ENCODE assay signal across 1 cellular context in the genomic region with DNA sequence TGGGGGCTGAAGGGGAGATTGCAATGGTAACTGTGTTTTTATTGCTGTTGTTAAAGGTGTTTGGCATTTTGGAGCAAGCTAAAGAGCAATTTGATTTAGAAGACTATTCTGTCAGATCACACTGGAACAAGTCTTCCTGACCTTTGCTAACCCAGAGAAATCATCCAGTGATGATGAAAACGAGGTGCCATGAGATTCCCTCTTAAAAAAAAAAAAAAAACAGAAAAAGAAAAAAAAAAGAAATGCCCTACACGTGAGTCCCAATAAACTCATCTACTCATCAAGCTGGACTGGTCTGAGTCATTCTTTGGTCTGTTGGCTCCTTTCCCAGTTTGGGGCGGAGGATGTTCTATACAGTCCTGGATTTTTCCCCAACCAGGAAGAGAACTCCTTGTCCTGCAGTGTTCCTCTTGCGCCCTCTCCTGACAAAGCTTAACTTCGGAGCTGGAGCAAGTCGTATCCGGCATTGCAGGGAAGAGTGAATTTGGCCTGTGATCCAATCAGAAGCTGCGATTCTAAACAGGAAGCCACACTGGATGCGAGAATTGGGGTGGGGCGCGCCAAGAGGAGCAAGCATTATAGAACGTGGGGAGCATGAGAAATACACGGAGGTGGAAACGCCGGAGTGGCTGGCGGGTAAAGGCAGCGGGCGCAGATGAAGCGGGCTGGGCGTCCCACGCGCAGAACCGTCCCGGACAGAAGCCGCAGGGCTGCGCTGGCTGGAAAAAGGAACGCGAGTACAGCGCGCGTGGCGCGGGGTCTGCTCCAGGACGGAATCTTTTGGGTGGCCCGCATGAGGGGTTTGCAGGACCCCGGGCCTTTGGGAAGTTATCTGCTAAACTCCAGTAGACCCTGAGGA.
TF ChIP-seq lines count a peak whose summit lies in the region.

No MANE protein-coding gene starts in this region.

TF ChIP-seq in K562, 482 proteins besides CTCF, POLR2A, EP300 and RAD21 (continued from another document and continues in another):
- TF ChIP-seq, protein P1, sequence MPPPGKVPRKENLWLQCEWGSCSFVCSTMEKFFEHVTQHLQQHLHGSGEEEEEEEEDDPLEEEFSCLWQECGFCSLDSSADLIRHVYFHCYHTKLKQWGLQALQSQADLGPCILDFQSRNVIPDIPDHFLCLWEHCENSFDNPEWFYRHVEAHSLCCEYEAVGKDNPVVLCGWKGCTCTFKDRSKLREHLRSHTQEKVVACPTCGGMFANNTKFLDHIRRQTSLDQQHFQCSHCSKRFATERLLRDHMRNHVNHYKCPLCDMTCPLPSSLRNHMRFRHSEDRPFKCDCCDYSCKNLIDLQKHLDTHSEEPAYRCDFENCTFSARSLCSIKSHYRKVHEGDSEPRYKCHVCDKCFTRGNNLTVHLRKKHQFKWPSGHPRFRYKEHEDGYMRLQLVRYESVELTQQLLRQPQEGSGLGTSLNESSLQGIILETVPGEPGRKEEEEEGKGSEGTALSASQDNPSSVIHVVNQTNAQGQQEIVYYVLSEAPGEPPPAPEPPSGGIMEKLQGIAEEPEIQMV (tag; conservative IDR thresholded peaks at IDR 0.05; ENCODE audit: low read depth), result peak; percentile 73
- TF ChIP-seq SRSF3 (IDR thresholded peaks at IDR 0.05; ENCODE audit: insufficient read depth, low read length) (no peak), TAF9B (IDR thresholded peaks at IDR 0.05; ENCODE audit: partially characterized antibody) (peak; percentile 67), TBP (optimal IDR thresholded peaks at IDR 0.05; ENCODE audit: low read depth, low read length) (peak; percentile 55), DNMT1 (IDR thresholded peaks at IDR 0.05) (no peak), RB1 (IDR thresholded peaks at IDR 0.05; ENCODE audit: low read depth) (peak; percentile 70), NFATC3 (IDR thresholded peaks at IDR 0.05) (no peak), SIX5 (IDR thresholded peaks at IDR 0.05; ENCODE audit: borderline replicate concordance in 1 of 2, insufficient read depth in 1 of 2, low read depth in 1 of 2, low read length in 2 of 2) (no peak), EHMT2 (IDR thresholded peaks at IDR 0.05) (peak; percentile 92), PTBP1 (IDR thresholded peaks at IDR 0.05; ENCODE audit: low read depth, low read length) (no peak), RBFOX2 (IDR thresholded peaks at IDR 0.05; ENCODE audit: low read depth, low read length) (peak; percentile 69), CBX3 (IDR thresholded peaks at IDR 0.05; ENCODE audit: borderline replicate concordance in 1 of 2, low read length in 2 of 2) (0 out of 3 replicates have a peak, but pooled peaks of 1 of the 2 experiments have one; percentile 18), RUNX1 (IDR thresholded peaks at IDR 0.05; ENCODE audit: low read depth) (no peak; the same call in 1 of the 2 replicates), KLF16 (IDR thresholded peaks at IDR 0.05) (peak; percentile 51; the same call in 1 of the 2 replicates), MTA3 (IDR thresholded peaks at IDR 0.05; ENCODE audit: borderline replicate concordance) (peak; percentile 32; the same call in 1 of the 2 replicates), DPF2 (IDR thresholded peaks at IDR 0.05) (peak; percentile 95), EWSR1 (IDR thresholded peaks at IDR 0.05; ENCODE audit: borderline replicate concordance, low read depth, partially characterized antibody) (no peak), NBN (IDR thresholded peaks at IDR 0.05; ENCODE audit: low read depth) (peak; percentile 82), SMARCB1 (IDR thresholded peaks at IDR 0.05; ENCODE audit: insufficient read length, low read depth) (no peak), ZNF384 (IDR thresholded peaks at IDR 0.05; ENCODE audit: low read depth, low read length) (peak; percentile 99), LEF1 (IDR thresholded peaks at IDR 0.05) (peak; percentile 35; the same call in 1 of the 2 replicates), KDM1A (IDR thresholded peaks at IDR 0.05) (peak; percentile 52 to 66; a peak in 2 of 4 replicates), CEBPG (CRISPR knock-in tag; IDR thresholded peaks at IDR 0.05) (peak; percentile 43; the same call in 1 of the 2 replicates), CEBPG (tag; conservative IDR thresholded peaks at IDR 0.05 in 1 of 2, IDR thresholded peaks at IDR 0.05 in 1 of 2) (0 out of 4 replicates have a peak, but pooled peaks of 1 of the 2 experiments have one; percentile 2), FOXK2 (conservative IDR thresholded peaks at IDR 0.05 in 1 of 2, IDR thresholded peaks at IDR 0.05 in 1 of 2; ENCODE audit: low read depth in 2 of 2) (peak in 1 of 2 experiments; percentile 45; a peak in 1 of 4 replicates), GABPA (tag; conservative IDR thresholded peaks at IDR 0.05; ENCODE audit: low read depth) (peak; percentile 65), ELF2 (CRISPR knock-in tag; IDR thresholded peaks at IDR 0.05) (peak; percentile 70; the same call in 1 of the 2 replicates), SP1 (CRISPR knock-in tag; IDR thresholded peaks at IDR 0.05) (peak; percentile 79)
- TF ChIP-seq, protein P2, sequence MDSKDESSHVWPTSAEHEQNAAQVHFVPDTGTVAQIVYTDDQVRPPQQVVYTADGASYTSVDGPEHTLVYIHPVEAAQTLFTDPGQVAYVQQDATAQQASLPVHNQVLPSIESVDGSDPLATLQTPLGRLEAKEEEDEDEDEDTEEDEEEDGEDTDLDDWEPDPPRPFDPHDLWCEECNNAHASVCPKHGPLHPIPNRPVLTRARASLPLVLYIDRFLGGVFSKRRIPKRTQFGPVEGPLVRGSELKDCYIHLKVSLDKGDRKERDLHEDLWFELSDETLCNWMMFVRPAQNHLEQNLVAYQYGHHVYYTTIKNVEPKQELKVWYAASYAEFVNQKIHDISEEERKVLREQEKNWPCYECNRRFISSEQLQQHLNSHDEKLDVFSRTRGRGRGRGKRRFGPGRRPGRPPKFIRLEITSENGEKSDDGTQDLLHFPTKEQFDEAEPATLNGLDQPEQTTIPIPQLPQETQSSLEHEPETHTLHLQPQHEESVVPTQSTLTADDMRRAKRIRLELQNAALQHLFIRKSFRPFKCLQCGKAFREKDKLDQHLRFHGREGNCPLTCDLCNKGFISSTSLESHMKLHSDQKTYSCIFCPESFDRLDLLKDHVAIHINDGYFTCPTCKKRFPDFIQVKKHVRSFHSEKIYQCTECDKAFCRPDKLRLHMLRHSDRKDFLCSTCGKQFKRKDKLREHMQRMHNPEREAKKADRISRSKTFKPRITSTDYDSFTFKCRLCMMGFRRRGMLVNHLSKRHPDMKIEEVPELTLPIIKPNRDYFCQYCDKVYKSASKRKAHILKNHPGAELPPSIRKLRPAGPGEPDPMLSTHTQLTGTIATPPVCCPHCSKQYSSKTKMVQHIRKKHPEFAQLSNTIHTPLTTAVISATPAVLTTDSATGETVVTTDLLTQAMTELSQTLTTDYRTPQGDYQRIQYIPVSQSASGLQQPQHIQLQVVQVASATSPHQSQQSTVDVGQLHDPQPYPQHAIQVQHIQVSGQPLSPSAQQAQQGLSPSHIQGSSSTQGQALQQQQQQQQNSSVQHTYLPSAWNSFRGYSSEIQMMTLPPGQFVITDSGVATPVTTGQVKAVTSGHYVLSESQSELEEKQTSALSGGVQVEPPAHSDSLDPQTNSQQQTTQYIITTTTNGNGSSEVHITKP (IDR thresholded peaks at IDR 0.05; ENCODE audit: partially characterized antibody), result no peak
- TF ChIP-seq, protein P3, sequence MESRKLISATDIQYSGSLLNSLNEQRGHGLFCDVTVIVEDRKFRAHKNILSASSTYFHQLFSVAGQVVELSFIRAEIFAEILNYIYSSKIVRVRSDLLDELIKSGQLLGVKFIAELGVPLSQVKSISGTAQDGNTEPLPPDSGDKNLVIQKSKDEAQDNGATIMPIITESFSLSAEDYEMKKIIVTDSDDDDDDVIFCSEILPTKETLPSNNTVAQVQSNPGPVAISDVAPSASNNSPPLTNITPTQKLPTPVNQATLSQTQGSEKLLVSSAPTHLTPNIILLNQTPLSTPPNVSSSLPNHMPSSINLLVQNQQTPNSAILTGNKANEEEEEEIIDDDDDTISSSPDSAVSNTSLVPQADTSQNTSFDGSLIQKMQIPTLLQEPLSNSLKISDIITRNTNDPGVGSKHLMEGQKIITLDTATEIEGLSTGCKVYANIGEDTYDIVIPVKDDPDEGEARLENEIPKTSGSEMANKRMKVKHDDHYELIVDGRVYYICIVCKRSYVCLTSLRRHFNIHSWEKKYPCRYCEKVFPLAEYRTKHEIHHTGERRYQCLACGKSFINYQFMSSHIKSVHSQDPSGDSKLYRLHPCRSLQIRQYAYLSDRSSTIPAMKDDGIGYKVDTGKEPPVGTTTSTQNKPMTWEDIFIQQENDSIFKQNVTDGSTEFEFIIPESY (CRISPR knock-in tag; IDR thresholded peaks at IDR 0.05), result 0 out of 2 replicates have a peak, but pooled peaks have one; percentile 18
- TF ChIP-seq, protein P4, sequence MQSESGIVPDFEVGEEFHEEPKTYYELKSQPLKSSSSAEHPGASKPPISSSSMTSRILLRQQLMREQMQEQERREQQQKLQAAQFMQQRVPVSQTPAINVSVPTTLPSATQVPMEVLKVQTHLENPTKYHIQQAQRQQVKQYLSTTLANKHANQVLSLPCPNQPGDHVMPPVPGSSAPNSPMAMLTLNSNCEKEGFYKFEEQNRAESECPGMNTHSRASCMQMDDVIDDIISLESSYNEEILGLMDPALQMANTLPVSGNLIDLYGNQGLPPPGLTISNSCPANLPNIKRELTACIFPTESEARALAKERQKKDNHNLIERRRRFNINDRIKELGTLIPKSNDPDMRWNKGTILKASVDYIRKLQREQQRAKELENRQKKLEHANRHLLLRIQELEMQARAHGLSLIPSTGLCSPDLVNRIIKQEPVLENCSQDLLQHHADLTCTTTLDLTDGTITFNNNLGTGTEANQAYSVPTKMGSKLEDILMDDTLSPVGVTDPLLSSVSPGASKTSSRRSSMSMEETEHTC (IDR thresholded peaks at IDR 0.05), result no peak
- TF ChIP-seq, protein P5, sequence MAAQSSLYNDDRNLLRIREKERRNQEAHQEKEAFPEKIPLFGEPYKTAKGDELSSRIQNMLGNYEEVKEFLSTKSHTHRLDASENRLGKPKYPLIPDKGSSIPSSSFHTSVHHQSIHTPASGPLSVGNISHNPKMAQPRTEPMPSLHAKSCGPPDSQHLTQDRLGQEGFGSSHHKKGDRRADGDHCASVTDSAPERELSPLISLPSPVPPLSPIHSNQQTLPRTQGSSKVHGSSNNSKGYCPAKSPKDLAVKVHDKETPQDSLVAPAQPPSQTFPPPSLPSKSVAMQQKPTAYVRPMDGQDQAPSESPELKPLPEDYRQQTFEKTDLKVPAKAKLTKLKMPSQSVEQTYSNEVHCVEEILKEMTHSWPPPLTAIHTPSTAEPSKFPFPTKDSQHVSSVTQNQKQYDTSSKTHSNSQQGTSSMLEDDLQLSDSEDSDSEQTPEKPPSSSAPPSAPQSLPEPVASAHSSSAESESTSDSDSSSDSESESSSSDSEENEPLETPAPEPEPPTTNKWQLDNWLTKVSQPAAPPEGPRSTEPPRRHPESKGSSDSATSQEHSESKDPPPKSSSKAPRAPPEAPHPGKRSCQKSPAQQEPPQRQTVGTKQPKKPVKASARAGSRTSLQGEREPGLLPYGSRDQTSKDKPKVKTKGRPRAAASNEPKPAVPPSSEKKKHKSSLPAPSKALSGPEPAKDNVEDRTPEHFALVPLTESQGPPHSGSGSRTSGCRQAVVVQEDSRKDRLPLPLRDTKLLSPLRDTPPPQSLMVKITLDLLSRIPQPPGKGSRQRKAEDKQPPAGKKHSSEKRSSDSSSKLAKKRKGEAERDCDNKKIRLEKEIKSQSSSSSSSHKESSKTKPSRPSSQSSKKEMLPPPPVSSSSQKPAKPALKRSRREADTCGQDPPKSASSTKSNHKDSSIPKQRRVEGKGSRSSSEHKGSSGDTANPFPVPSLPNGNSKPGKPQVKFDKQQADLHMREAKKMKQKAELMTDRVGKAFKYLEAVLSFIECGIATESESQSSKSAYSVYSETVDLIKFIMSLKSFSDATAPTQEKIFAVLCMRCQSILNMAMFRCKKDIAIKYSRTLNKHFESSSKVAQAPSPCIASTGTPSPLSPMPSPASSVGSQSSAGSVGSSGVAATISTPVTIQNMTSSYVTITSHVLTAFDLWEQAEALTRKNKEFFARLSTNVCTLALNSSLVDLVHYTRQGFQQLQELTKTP (IDR thresholded peaks at IDR 0.05; ENCODE audit: low read depth in 1 of 2, partially characterized antibody in 2 of 2), result peak in 1 of 2 experiments; percentile 52
- TF ChIP-seq, protein P6, sequence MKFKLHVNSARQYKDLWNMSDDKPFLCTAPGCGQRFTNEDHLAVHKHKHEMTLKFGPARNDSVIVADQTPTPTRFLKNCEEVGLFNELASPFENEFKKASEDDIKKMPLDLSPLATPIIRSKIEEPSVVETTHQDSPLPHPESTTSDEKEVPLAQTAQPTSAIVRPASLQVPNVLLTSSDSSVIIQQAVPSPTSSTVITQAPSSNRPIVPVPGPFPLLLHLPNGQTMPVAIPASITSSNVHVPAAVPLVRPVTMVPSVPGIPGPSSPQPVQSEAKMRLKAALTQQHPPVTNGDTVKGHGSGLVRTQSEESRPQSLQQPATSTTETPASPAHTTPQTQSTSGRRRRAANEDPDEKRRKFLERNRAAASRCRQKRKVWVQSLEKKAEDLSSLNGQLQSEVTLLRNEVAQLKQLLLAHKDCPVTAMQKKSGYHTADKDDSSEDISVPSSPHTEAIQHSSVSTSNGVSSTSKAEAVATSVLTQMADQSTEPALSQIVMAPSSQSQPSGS (CRISPR knock-in tag; IDR thresholded peaks at IDR 0.05), result no peak
- TF ChIP-seq, protein P7, sequence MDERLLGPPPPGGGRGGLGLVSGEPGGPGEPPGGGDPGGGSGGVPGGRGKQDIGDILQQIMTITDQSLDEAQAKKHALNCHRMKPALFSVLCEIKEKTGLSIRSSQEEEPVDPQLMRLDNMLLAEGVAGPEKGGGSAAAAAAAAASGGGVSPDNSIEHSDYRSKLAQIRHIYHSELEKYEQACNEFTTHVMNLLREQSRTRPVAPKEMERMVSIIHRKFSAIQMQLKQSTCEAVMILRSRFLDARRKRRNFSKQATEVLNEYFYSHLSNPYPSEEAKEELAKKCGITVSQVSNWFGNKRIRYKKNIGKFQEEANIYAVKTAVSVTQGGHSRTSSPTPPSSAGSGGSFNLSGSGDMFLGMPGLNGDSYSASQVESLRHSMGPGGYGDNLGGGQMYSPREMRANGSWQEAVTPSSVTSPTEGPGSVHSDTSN (CRISPR knock-in tag; IDR thresholded peaks at IDR 0.05; ENCODE audit: low read depth), result no peak
- TF ChIP-seq, protein P7 (tag; conservative IDR thresholded peaks at IDR 0.05; ENCODE audit: low read depth), result peak; percentile 82
- TF ChIP-seq, protein P8, sequence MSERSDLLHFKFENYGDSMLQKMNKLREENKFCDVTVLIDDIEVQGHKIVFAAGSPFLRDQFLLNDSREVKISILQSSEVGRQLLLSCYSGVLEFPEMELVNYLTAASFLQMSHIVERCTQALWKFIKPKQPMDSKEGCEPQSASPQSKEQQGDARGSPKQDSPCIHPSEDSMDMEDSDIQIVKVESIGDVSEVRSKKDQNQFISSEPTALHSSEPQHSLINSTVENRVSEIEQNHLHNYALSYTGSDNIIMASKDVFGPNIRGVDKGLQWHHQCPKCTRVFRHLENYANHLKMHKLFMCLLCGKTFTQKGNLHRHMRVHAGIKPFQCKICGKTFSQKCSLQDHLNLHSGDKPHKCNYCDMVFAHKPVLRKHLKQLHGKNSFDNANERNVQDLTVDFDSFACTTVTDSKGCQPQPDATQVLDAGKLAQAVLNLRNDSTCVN (CRISPR knock-in tag; IDR thresholded peaks at IDR 0.05), result no peak
